In the genomic region with DNA sequence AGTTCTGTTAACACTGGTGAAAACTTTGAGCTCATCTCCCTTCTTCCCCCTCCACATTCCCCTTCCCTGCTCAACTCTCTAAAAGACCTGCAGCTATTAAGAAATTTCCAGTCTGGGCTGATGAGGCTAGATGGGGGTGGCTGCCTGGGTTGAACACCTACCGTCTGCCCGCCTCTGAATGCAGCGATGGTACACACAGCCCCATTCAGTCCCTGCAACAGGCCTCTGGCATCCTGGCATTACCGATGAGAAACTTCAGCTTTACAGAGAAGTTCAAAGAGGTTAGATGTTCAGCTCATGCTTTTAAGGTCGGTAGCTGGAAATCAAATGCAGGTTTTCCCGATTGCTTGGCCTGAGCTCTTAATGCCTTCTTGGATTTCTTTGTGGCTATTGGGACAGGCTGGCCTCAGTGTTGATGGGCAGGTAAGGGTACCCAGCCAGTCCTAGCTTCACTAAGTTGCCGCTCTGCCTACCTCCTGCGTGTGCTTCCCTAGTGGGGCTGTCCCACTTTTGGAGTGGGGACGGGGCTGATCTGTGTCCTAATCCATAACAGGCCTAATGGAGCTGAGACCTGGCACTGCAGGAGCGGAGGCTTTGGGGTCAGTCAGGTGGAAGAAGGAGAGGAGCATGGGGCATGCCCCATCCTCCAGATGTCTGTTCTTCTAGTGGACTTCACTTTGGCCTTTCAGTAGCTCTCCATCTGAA, we compare ENCODE assay signal across 25 cellular contexts. TPM values are rescaled to one million over a fixed set of nuclear protein-coding genes. Genes with fewer than 3 reads are reported as not detected.
A peak's percentile ranks its signal among the peaks of the same experiment; 100 is the strongest.
DNase-seq lines count a peak whose midpoint lies in the region; ATAC-seq and TF ChIP-seq lines count a peak whose summit lies in the region.
"Had no signal": no experiment of that assay in that cellular context is flagged by ENCODE, and none has a peak within 500 bp of the region (broad histone marks: within the 10 kb centered on the region; RNA-seq: fewer than 3 reads in every experiment).

No MANE protein-coding gene starts in this region.

- no peak overlapping the region for H3K27ac Mint-ChIP-seq in activated T-helper 1 cell treated with anti-CD3 and anti-CD28 coated beads, Interleukin-12 subunit alpha, Interleukin-12 subunit beta, Interleukin-2, Interleukin-4 antibody, amounts not matched to agents 30 ng/mL and 10 ng/mL and 1 ng/mL, durations not matched to agents 14 hours and 24 hours and 36 hours
- no peak overlapping the region for H3K27ac Mint-ChIP-seq in activated T-helper 17 cell treated with anti-CD3 and anti-CD28 coated beads, Interleukin-2, amount 50 U/mL, for 72 hours
- H3K27ac Mint-ChIP-seq: activated CD4-positive, alpha-beta T cell treated with anti-CD3 and anti-CD28 coated beads for 36 hours; activated naive CD4-positive, alpha-beta T cell treated with anti-CD3 and anti-CD28 coated beads, Interleukin-2, amount 50 U/mL, for 72 hours; mesothelial cell of epicardium; T-cell had no signal

- H3K9me3 ChIP-seq in right lobe of liver: no peaks in the 10 kb centered on the region
- H3K9me3 ChIP-seq in skeletal muscle tissue (ENCODE audit: control insufficient read depth in 3 of 3, low read length in 3 of 3): no peaks in the 10 kb centered on the region
- H3K9me3 ChIP-seq: Peyer's patch, SJCRH30 had no signal

- peaks cover 34% of the 10 kb centered on the region for H3K27me3 Mint-ChIP-seq in activated T-helper 1 cell treated with anti-CD3 and anti-CD28 coated beads, Interleukin-12 subunit alpha, Interleukin-12 subunit beta, Interleukin-2, Interleukin-4 antibody, amounts not matched to agents 30 ng/mL and 10 ng/mL and 1 ng/mL, durations not matched to agents 14 hours and 24 hours and 36 hours (ENCODE audit: insufficient read depth)
- H3K27me3 Mint-ChIP-seq in activated T-helper 17 cell treated with anti-CD3 and anti-CD28 coated beads, Interleukin-2, amount 50 U/mL, for 72 hours: no peaks in the 10 kb centered on the region

- no peaks in the 10 kb centered on the region for H3K27me3 ChIP-seq in right lobe of liver
- no peaks in the 10 kb centered on the region for H3K27me3 ChIP-seq in skeletal muscle tissue (ENCODE audit: control insufficient read depth in 3 of 3, insufficient read depth in 3 of 3, low read length in 3 of 3)
- H3K27me3 ChIP-seq: Peyer's patch, SJCRH30 had no signal

- WGBS in right lobe of liver (ENCODE audit: insufficient coverage, low coverage, low lambda C conversion rate, missing lambda C conversion rate): 80% methylated on average over 2 of the region's 10 CpGs

- peak overlapping the region in 1 of 3 donors; percentile 59 for H3K9ac ChIP-seq in skeletal muscle tissue (ENCODE audit: low read depth in 1 of 3, low read length in 3 of 3)

- TF ChIP-seq POLR2A in right lobe of liver (IDR thresholded peaks at IDR 0.05): no peak

- intact Hi-C loops in right lobe of liver (cut with DNase I): no loop called here
- intact Hi-C loops in activated T-helper 1 cell treated with anti-CD3 and anti-CD28 coated beads, Interleukin-12 subunit alpha, Interleukin-12 subunit beta, Interleukin-2, Interleukin-4 antibody, amounts not matched to agents 30 ng/mL and 10 ng/mL and 1 ng/mL, durations not matched to agents 14 hours and 24 hours and 36 hours (cut with micrococcal nuclease): no loop called here

- H3K9me3 Mint-ChIP-seq in activated T-helper 1 cell treated with anti-CD3 and anti-CD28 coated beads, Interleukin-12 subunit alpha, Interleukin-12 subunit beta, Interleukin-2, Interleukin-4 antibody, amounts not matched to agents 30 ng/mL and 10 ng/mL and 1 ng/mL, durations not matched to agents 14 hours and 24 hours and 36 hours: no peaks in the 10 kb centered on the region
- no peaks in the 10 kb centered on the region for H3K9me3 Mint-ChIP-seq in activated T-helper 17 cell treated with anti-CD3 and anti-CD28 coated beads, Interleukin-2, amount 50 U/mL, for 72 hours
- H3K9me3 Mint-ChIP-seq: activated naive CD4-positive, alpha-beta T cell treated with anti-CD3 and anti-CD28 coated beads, Interleukin-2, amount 50 U/mL, for 72 hours; mesothelial cell of epicardium; naive thymus-derived CD8-positive, alpha-beta T cell; T-cell had no signal

- CTCF ChIA-PET in RWPE1 (lab: Yijun Ruan, JAX): interaction anchor here (0.7 kb wide), 1 partner anchor 16 kb away, joined by 4 read pairs; no protein-coding TSS in a partner anchor

- H3K36me3 Mint-ChIP-seq in activated T-helper 1 cell treated with anti-CD3 and anti-CD28 coated beads, Interleukin-12 subunit alpha, Interleukin-12 subunit beta, Interleukin-2, Interleukin-4 antibody, amounts not matched to agents 30 ng/mL and 10 ng/mL and 1 ng/mL, durations not matched to agents 14 hours and 24 hours and 36 hours (ENCODE audit: low read depth): no peaks in the 10 kb centered on the region
- H3K36me3 Mint-ChIP-seq in activated T-helper 17 cell treated with anti-CD3 and anti-CD28 coated beads, Interleukin-2, amount 50 U/mL, for 72 hours (ENCODE audit: low read depth): no peaks in the 10 kb centered on the region
- H3K36me3 Mint-ChIP-seq: activated naive CD4-positive, alpha-beta T cell treated with anti-CD3 and anti-CD28 coated beads, Interleukin-2, amount 50 U/mL, for 72 hours; mesothelial cell of epicardium; T-cell had no signal

- H3K36me3 ChIP-seq in right lobe of liver (no peaks in the 10 kb centered on the region), skeletal muscle tissue (ENCODE audit: control insufficient read depth in 3 of 3, insufficient read depth in 3 of 3, low read length in 3 of 3) (peaks cover 0 to 4% (median 0%) of the 10 kb centered on the region in 3 donors)
- H3K36me3 ChIP-seq: SJCRH30 had no signal

- H3K27ac ChIP-seq in 22Rv1 (peak overlapping the region; percentile 64), RWPE1 (peak overlapping the region; percentile 26), right lobe of liver (peak overlapping the region in 2 of 3 donors; percentile 76 to 92), skeletal muscle tissue (ENCODE audit: low read depth, low read length) (peak overlapping the region; percentile 7)
- H3K27ac ChIP-seq: SJCRH30 had no signal

- no peak overlapping the region for H3K4me3 ChIP-seq in right lobe of liver
- peak overlapping the region in 1 of 3 donors; percentile 37 for H3K4me3 ChIP-seq in skeletal muscle tissue (ENCODE audit: low read length in 3 of 3)
- H3K4me3 ChIP-seq: Peyer's patch, SJCRH30 had no signal

- POLR2A ChIA-PET in RWPE1 (lab: Yijun Ruan, JAX; ENCODE audit: low non-redundant PET): no interaction called here

- H3K4me1 Mint-ChIP-seq in activated T-helper 1 cell treated with anti-CD3 and anti-CD28 coated beads, Interleukin-12 subunit alpha, Interleukin-12 subunit beta, Interleukin-2, Interleukin-4 antibody, amounts not matched to agents 30 ng/mL and 10 ng/mL and 1 ng/mL, durations not matched to agents 14 hours and 24 hours and 36 hours (ENCODE audit: low read depth): peaks cover 16% of the 10 kb centered on the region
- peaks cover 23% of the 10 kb centered on the region for H3K4me1 Mint-ChIP-seq in activated T-helper 17 cell treated with anti-CD3 and anti-CD28 coated beads, Interleukin-2, amount 50 U/mL, for 72 hours

- TF ChIP-seq CTCF in 22Rv1 (IDR thresholded peaks at IDR 0.05) (no peak), RWPE1 (conservative IDR thresholded peaks at IDR 0.05; ENCODE audit: low read depth) (no peak), right lobe of liver (IDR thresholded peaks at IDR 0.05) (no peak)

- H3K4me1 ChIP-seq in right lobe of liver: peaks cover 0 to 98% (median 38%) of the 10 kb centered on the region in 4 donors
- peaks cover 73 to 91% (median 79%) of the 10 kb centered on the region in 3 donors for H3K4me1 ChIP-seq in skeletal muscle tissue (ENCODE audit: control insufficient read depth in 3 of 3, insufficient read depth in 3 of 3, low read length in 3 of 3)
- H3K4me1 ChIP-seq: SJCRH30 had no signal

- H3K4me3 Mint-ChIP-seq in activated T-helper 1 cell treated with anti-CD3 and anti-CD28 coated beads, Interleukin-12 subunit alpha, Interleukin-12 subunit beta, Interleukin-2, Interleukin-4 antibody, amounts not matched to agents 30 ng/mL and 10 ng/mL and 1 ng/mL, durations not matched to agents 14 hours and 24 hours and 36 hours: no peak overlapping the region
- no peak overlapping the region for H3K4me3 Mint-ChIP-seq in activated T-helper 17 cell treated with anti-CD3 and anti-CD28 coated beads, Interleukin-2, amount 50 U/mL, for 72 hours
- H3K4me3 Mint-ChIP-seq: activated CD4-positive, alpha-beta T cell treated with anti-CD3 and anti-CD28 coated beads for 36 hours; mesothelial cell of epicardium; T-cell had no signal

- ATAC-seq in right lobe of liver (no peak), HG02852 (IDR thresholded peaks at IDR 0.05; ENCODE audit: unreplicated experiment) (no peak)
- no peak for ATAC-seq in activated T-helper 17 cell treated with anti-CD3 and anti-CD28 coated beads, Interleukin-2, amount 50 U/mL, for 72 hours (replicated peaks)
- ATAC-seq: activated CD4-positive, alpha-beta T cell treated with anti-CD3 and anti-CD28 coated beads for 36 hours; activated naive CD4-positive, alpha-beta T cell treated with anti-CD3 and anti-CD28 coated beads, Interleukin-2, amount 50 U/mL, for 72 hours; naive thymus-derived CD8-positive, alpha-beta T cell; T-cell had no signal

- DNase-seq in RWPE1 (ENCODE audit: low spot score) (no peak), right lobe of liver (no peak)
- no peak for DNase-seq in activated T-helper 1 cell treated with anti-CD3 and anti-CD28 coated beads, Interleukin-12 subunit alpha, Interleukin-12 subunit beta, Interleukin-2, Interleukin-4 antibody, amounts not matched to agents 30 ng/mL and 10 ng/mL and 1 ng/mL, durations not matched to agents 14 hours and 24 hours and 36 hours (ENCODE audit: low spot score)
- DNase-seq in activated naive CD4-positive, alpha-beta T cell treated with Interleukin-2 at 50 U/mL for 16 hours: no peak
- DNase-seq: ACHN; activated CD4-positive, alpha-beta T cell treated with anti-CD3 and anti-CD28 coated beads for 36 hours; C1 segment of cervical spinal cord; H7; KG1; naive thymus-derived CD8-positive, alpha-beta T cell; NCI-H2171 treated with DMSO at 0.1 percent for 48 hours; NCI-H524 treated with DMSO at 0.1 percent for 48 hours; SJCRH30; small intestine; stimulated activated CD4-positive, alpha-beta T cell treated with anti-CD3 and anti-CD28 coated beads, Interleukin-2, amount 100 ng/mL, for 48 hours; stimulated activated naive CD4-positive, alpha-beta T cell treated with Interleukin-2 at 50 U/mL for 16 hours; T-cell had no signal

RNA-seq across cellular contexts. Expression of gene ZBTB16, which starts 49.1 kb away (rescaled TPM):
- total RNA-seq in right lobe of liver (100 to 1,000 TPM in 2 of 6 experiments, 10 to 100 TPM in 4; 13.1 to 205 (median 52.2) TPM), skeletal muscle tissue (6.8 TPM)
- total RNA-seq in activated T-helper 1 cell treated with anti-CD3 and anti-CD28 coated beads, Interleukin-12 subunit alpha, Interleukin-12 subunit beta, Interleukin-2, Interleukin-4 antibody, amounts not matched to agents 30 ng/mL and 10 ng/mL and 1 ng/mL, durations not matched to agents 14 hours and 24 hours and 36 hours: 3.4 and 3.9 TPM in 2 replicates
- total RNA-seq in activated T-helper 17 cell treated with anti-CD3 and anti-CD28 coated beads, Interleukin-2, amount 50 U/mL, for 72 hours: 10 to 100 TPM in 1 of 2 donors, 1 to 10 TPM in 1; 6.1 to 10.6 TPM
- total RNA-seq: H7, HT1080, mesothelial cell of epicardium, SJCRH30 had no signal

Comparison
In these comparisons a context has a peak if more than half of its experiments do, and no peak if none do; other contexts are left out.
1. H3K27ac ChIP-seq: peak in every context shown above with its lines; median percentile 84 in right lobe of liver; 64 in 22Rv1; 26 in RWPE1; 7 in skeletal muscle tissue.